ENCODE assay signal across 8 cellular contexts in genomic region chr1:20662110-20662475, GRCh38. TPM values are rescaled to one million over a fixed set of nuclear protein-coding genes. Genes with fewer than 3 reads are reported as not detected.
DNase-seq lines count a peak whose midpoint lies in the region; ATAC-seq, FAIRE-seq and TF ChIP-seq lines count a peak whose summit lies in the region.

No MANE protein-coding gene starts in this region.

- BruUV-seq in HepG2 (replicated peaks; lab: Mats Ljungman, UMichigan): TSS peak; percentile 95

- TF ChIP-seq CTCF in HepG2 (CRISPR knock-in tag; IDR thresholded peaks at IDR 0.05) (no peak), tibial artery (IDR thresholded peaks at IDR 0.05) (no peak)

- no peak overlapping the region for H2AFZ ChIP-seq in HepG2 (ENCODE audit: low read length)

- H3K79me2 ChIP-seq in HepG2 (ENCODE audit: insufficient read depth, low read length): peaks cover 41% of the 10 kb centered on the region

- intact Hi-C loops in HepG2 (cut with micrococcal nuclease; ENCODE audit: unreplicated experiment) (no loop called here), tibial artery (cut with DNase I; ENCODE audit: low total_unique reads) (no loop called here)

- H3K27ac Mint-ChIP-seq in activated CD8-positive, alpha-beta memory T cell treated with anti-CD3 and anti-CD28 coated beads, Interleukin-2, amount 10 ng/mL, durations not matched to agents 7 days and 5 days: peak overlapping the region; percentile 99
- peak overlapping the region; percentile 97 for H3K27ac Mint-ChIP-seq in activated naive CD8-positive, alpha-beta T cell treated with anti-CD3 and anti-CD28 coated beads, Interleukin-2, amount 50 U/mL, for 24 hours

- POLR2A ChIA-PET in HepG2 (lab: Yijun Ruan, JAX): interaction anchor here (0.9 to 2.9 kb wide), 14 partner anchors 8 to 124 kb away, joined by 3 to 24 read pairs (median 4); partner anchors contain the start of genes FAM43B, HP1BP3 and PINK1

- DNase-seq in activated CD8-positive, alpha-beta memory T cell treated with anti-CD3 and anti-CD28 coated beads, Interleukin-2, amount 10 ng/mL, durations not matched to agents 7 days and 5 days: no peak
- no peak for DNase-seq in activated CD8-positive, alpha-beta memory T cell treated with anti-CD3 and anti-CD28 coated beads, Interleukin-2, amount 50 U/mL, for 4 hours
- no peak for DNase-seq in activated naive CD8-positive, alpha-beta T cell treated with anti-CD3 and anti-CD28 coated beads, Interleukin-2, amount 50 U/mL, for 24 hours
- DNase-seq in HepG2 (ENCODE audit: low spot score) (no peak), tibial artery (no peak), T1000 (lab: John Stamatoyannopoulos, UW) (no peak), epidermal melanocyte (ENCODE audit: insufficient read length, low spot score) (no peak)

- H3K4me3 Mint-ChIP-seq in activated CD8-positive, alpha-beta memory T cell treated with anti-CD3 and anti-CD28 coated beads, Interleukin-2, amount 10 ng/mL, durations not matched to agents 7 days and 5 days: peak overlapping the region; percentile 83
- H3K4me3 Mint-ChIP-seq in activated naive CD8-positive, alpha-beta T cell treated with anti-CD3 and anti-CD28 coated beads, Interleukin-2, amount 50 U/mL, for 24 hours: peak overlapping the region; percentile 94

- peaks cover 38% of the 10 kb centered on the region for H3K4me1 Mint-ChIP-seq in activated CD8-positive, alpha-beta memory T cell treated with anti-CD3 and anti-CD28 coated beads, Interleukin-2, amount 10 ng/mL, durations not matched to agents 7 days and 5 days
- peaks cover 45% of the 10 kb centered on the region for H3K4me1 Mint-ChIP-seq in activated naive CD8-positive, alpha-beta T cell treated with anti-CD3 and anti-CD28 coated beads, Interleukin-2, amount 50 U/mL, for 24 hours

- TF ChIP-seq POLR2A in HepG2 (IDR thresholded peaks at IDR 0.05; ENCODE audit: insufficient read depth in 1 of 2, low read depth in 2 of 2, low read length in 2 of 2): no peak

- in situ Hi-C loops in HepG2 (cut with HindIII; ENCODE audit: extremely low pct_ligation_motif_present, low pct_unique_long_range_greater_than_20kb): no loop called here

- no peak for TF ChIP-seq RAD21 in HepG2 (CRISPR knock-in tag; IDR thresholded peaks at IDR 0.05)

- H3K36me3 ChIP-seq in HepG2 (replicated peaks in 1 of 2; ENCODE audit: control insufficient read depth in 1 of 2, insufficient read depth in 2 of 2, low read length in 2 of 2): peaks cover 13 to 20% of the 10 kb centered on the region in 2 experiments
- peaks cover 5 to 15% (median 7%) of the 10 kb centered on the region in 3 donors for H3K36me3 ChIP-seq in tibial artery

- H3K27me3 ChIP-seq in HepG2 (ENCODE audit: control insufficient read depth in 1 of 2, insufficient read depth in 2 of 2, low read length in 2 of 2) (no peaks in the 10 kb centered on the region; a peak in 1 of 5 replicates), tibial artery (no peaks in the 10 kb centered on the region)

- H3K4me1 ChIP-seq in HepG2 (ENCODE audit: insufficient read depth, low read length) (peaks cover 41% of the 10 kb centered on the region), tibial artery (peaks cover 0 to 32% (median 17%) of the 10 kb centered on the region in 4 donors)

- H3K27me3 Mint-ChIP-seq in activated CD8-positive, alpha-beta memory T cell treated with anti-CD3 and anti-CD28 coated beads, Interleukin-2, amount 10 ng/mL, durations not matched to agents 7 days and 5 days: no peaks in the 10 kb centered on the region
- no peaks in the 10 kb centered on the region for H3K27me3 Mint-ChIP-seq in activated naive CD8-positive, alpha-beta T cell treated with anti-CD3 and anti-CD28 coated beads, Interleukin-2, amount 50 U/mL, for 24 hours

- ATAC-seq in activated CD8-positive, alpha-beta memory T cell treated with anti-CD3 and anti-CD28 coated beads, Interleukin-2, amount 10 ng/mL, durations not matched to agents 7 days and 5 days: no peak
- no peak for ATAC-seq in activated naive CD8-positive, alpha-beta T cell treated with anti-CD3 and anti-CD28 coated beads, Interleukin-2, amount 50 U/mL, for 24 hours
- ATAC-seq in HepG2 (peak; percentile 8), GM18909 (IDR thresholded peaks at IDR 0.05; ENCODE audit: poor library complexity, unreplicated experiment) (no peak)

- H3K9me3 Mint-ChIP-seq in activated CD8-positive, alpha-beta memory T cell treated with anti-CD3 and anti-CD28 coated beads, Interleukin-2, amount 10 ng/mL, durations not matched to agents 7 days and 5 days (ENCODE audit: low read depth): no peaks in the 10 kb centered on the region
- no peaks in the 10 kb centered on the region for H3K9me3 Mint-ChIP-seq in activated naive CD8-positive, alpha-beta T cell treated with anti-CD3 and anti-CD28 coated beads, Interleukin-2, amount 50 U/mL, for 24 hours

- H3K36me3 Mint-ChIP-seq in activated CD8-positive, alpha-beta memory T cell treated with anti-CD3 and anti-CD28 coated beads, Interleukin-2, amount 10 ng/mL, durations not matched to agents 7 days and 5 days: peaks cover 13% of the 10 kb centered on the region
- H3K36me3 Mint-ChIP-seq in activated naive CD8-positive, alpha-beta T cell treated with anti-CD3 and anti-CD28 coated beads, Interleukin-2, amount 50 U/mL, for 24 hours (ENCODE audit: low read depth): peaks cover 28% of the 10 kb centered on the region

- H3K27ac ChIP-seq in HepG2 (ENCODE audit: extremely low read length, insufficient read depth, low read length) (peak overlapping the region; percentile 66), tibial artery (peak overlapping the region; percentile 79 to 88)

- peak overlapping the region; percentile 81 for H3K4me2 ChIP-seq in HepG2 (ENCODE audit: low read depth, low read length)

- H3K4me3 ChIP-seq in HepG2 (replicated peaks in 1 of 3; ENCODE audit: insufficient read depth in 1 of 3, low read depth in 2 of 3, low read length in 3 of 3): peak overlapping the region; percentile 77 to 89 (median 83)
- peak overlapping the region; percentile 97 to 99 for H3K4me3 ChIP-seq in tibial artery

- H3K9ac ChIP-seq in HepG2 (ENCODE audit: insufficient read depth, low read depth, low read length): peak overlapping the region; percentile 84

- H3K9me3 ChIP-seq in HepG2 (ENCODE audit: low read length) (no peaks in the 10 kb centered on the region), tibial artery (no peaks in the 10 kb centered on the region)

- no peaks in the 10 kb centered on the region for H4K20me1 ChIP-seq in HepG2 (ENCODE audit: insufficient read depth, low read length)

- TF ChIP-seq EP300 in HepG2 (IDR thresholded peaks at IDR 0.05; ENCODE audit: low read depth in 2 of 2, low read length in 2 of 2) (no peak), HepG2 (CRISPR knock-in tag; IDR thresholded peaks at IDR 0.05; ENCODE audit: borderline replicate concordance) (no peak)

- FAIRE-seq in HepG2 (lab: Jason Lieb, UNC): no peak

- CTCF ChIA-PET in activated CD8-positive, alpha-beta memory T cell treated with anti-CD3 and anti-CD28 coated beads, Interleukin-2, amount 10 ng/mL, durations not matched to agents 7 days and 5 days (lab: Charles Lee): interaction anchor here (1.0 to 6.2 kb wide), 5 partner anchors 16 to 154 kb away, joined by 3 to 39 read pairs (median 7); partner anchors contain the start of genes MUL1 and PINK1
- CTCF ChIA-PET in HepG2 (lab: Yijun Ruan, JAX; ENCODE audit: low intra/inter-chr PET ratio, low total read pairs): no interaction called here

- WGBS in HepG2 (ENCODE audit: low lambda C conversion rate): 34% methylated on average over 6 of the region's 7 CpGs

RNA-seq across cellular contexts. Expression of gene DDOST, which starts 0.9 kb away (rescaled TPM):
- 100 to 1,000 TPM; 137 to 170 TPM for total RNA-seq in activated CD8-positive, alpha-beta memory T cell treated with anti-CD3 and anti-CD28 coated beads, Interleukin-2, amount 10 ng/mL, durations not matched to agents 7 days and 5 days
- total RNA-seq in HepG2 (2016; rRNA removed; fragmentation: Illumina TruSeq; extraction: Trizol): 167 and 335 TPM in 2 replicates
- 55.5 and 58.3 TPM in 2 replicates for total RNA-seq in HepG2 (2016; cell fraction: cytosol; rRNA removed; fragmentation: Illumina TruSeq; extraction: Trizol; ENCODE audit: low read depth)
- 152 and 344 TPM in 2 replicates for total RNA-seq in HepG2 (2016; cell fraction: insoluble cytoplasmic fraction; rRNA removed; fragmentation: Illumina TruSeq; extraction: Trizol)
- 109 and 116 TPM in 2 replicates for total RNA-seq in HepG2 (2016; cell fraction: membrane; rRNA removed; fragmentation: Illumina TruSeq; extraction: Trizol)
- total RNA-seq in HepG2 (2016; cell fraction: nucleus; rRNA removed; fragmentation: Illumina TruSeq; extraction: Trizol): 220 and 261 TPM in 2 replicates
- polyA plus RNA-seq in HepG2 (2011; rRNA removed): 485 and 494 TPM in 2 replicates
- polyA plus RNA-seq in HepG2 (2011; cell fraction: cytosol; rRNA removed): 512 and 565 TPM in 2 replicates
- 123 and 124 TPM in 2 replicates for polyA plus RNA-seq in HepG2 (2011; cell fraction: nucleus; rRNA removed)
- 190 and 241 TPM in 2 replicates for polyA plus RNA-seq in HepG2 (2012)
- 62.9 and 71.0 TPM in 2 replicates for polyA plus RNA-seq in HepG2 (2016; cell fraction: cytosol; fragmentation: Illumina TruSeq; extraction: Trizol; ENCODE audit: low read depth)
- 137 and 148 TPM in 2 replicates for polyA plus RNA-seq in HepG2 (2016; cell fraction: insoluble cytoplasmic fraction; fragmentation: Illumina TruSeq; extraction: Trizol; ENCODE audit: low read depth)
- 92.2 and 98.9 TPM in 2 replicates for polyA plus RNA-seq in HepG2 (2016; cell fraction: membrane; fragmentation: Illumina TruSeq; extraction: Trizol; ENCODE audit: low read depth)
- polyA plus RNA-seq in HepG2 (2016; cell fraction: nucleus; fragmentation: Illumina TruSeq; extraction: Trizol; ENCODE audit: insufficient read depth, low read depth): 331 and 354 TPM in 2 replicates
- polyA minus RNA-seq in HepG2 (2011; rRNA and poly(A)+ RNA removed; ENCODE audit: low replicate concordance): 116 and 435 TPM in 2 replicates
- 152 TPM in 2 replicates for polyA minus RNA-seq in HepG2 (2011; cell fraction: cytosol; rRNA and poly(A)+ RNA removed)
- polyA minus RNA-seq in HepG2 (2011; cell fraction: nucleus; rRNA and poly(A)+ RNA removed): 85.1 and 101 TPM in 2 replicates

RNA-seq across cellular contexts. Expression of gene PINK1, which starts 28.8 kb away (rescaled TPM):
- 1 to 10 TPM; 3.7 to 5.3 TPM for total RNA-seq in activated CD8-positive, alpha-beta memory T cell treated with anti-CD3 and anti-CD28 coated beads, Interleukin-2, amount 10 ng/mL, durations not matched to agents 7 days and 5 days
- 13.1 and 15.3 TPM in 2 replicates for total RNA-seq in HepG2 (2016; rRNA removed; fragmentation: Illumina TruSeq; extraction: Trizol)
- 5.6 and 6.1 TPM in 2 replicates for total RNA-seq in HepG2 (2016; cell fraction: cytosol; rRNA removed; fragmentation: Illumina TruSeq; extraction: Trizol; ENCODE audit: low read depth)
- total RNA-seq in HepG2 (2016; cell fraction: insoluble cytoplasmic fraction; rRNA removed; fragmentation: Illumina TruSeq; extraction: Trizol): 13.5 and 15.3 TPM in 2 replicates
- total RNA-seq in HepG2 (2016; cell fraction: membrane; rRNA removed; fragmentation: Illumina TruSeq; extraction: Trizol): 11.1 and 11.3 TPM in 2 replicates
- total RNA-seq in HepG2 (2016; cell fraction: nucleus; rRNA removed; fragmentation: Illumina TruSeq; extraction: Trizol): 6.6 and 7.9 TPM in 2 replicates
- polyA plus RNA-seq in HepG2 (2011; rRNA removed): 16.1 and 22.2 TPM in 2 replicates
- polyA plus RNA-seq in HepG2 (2011; cell fraction: cytosol; rRNA removed): 18.4 and 20.0 TPM in 2 replicates
- 9.4 and 14.0 TPM in 2 replicates for polyA plus RNA-seq in HepG2 (2011; cell fraction: nucleus; rRNA removed)
- polyA plus RNA-seq in HepG2 (2012): 16.1 and 27.7 TPM in 2 replicates
- 5.1 and 5.5 TPM in 2 replicates for polyA plus RNA-seq in HepG2 (2016; cell fraction: cytosol; fragmentation: Illumina TruSeq; extraction: Trizol; ENCODE audit: low read depth)
- polyA plus RNA-seq in HepG2 (2016; cell fraction: insoluble cytoplasmic fraction; fragmentation: Illumina TruSeq; extraction: Trizol; ENCODE audit: low read depth): 11.4 and 13.0 TPM in 2 replicates
- 6.7 and 7.8 TPM in 2 replicates for polyA plus RNA-seq in HepG2 (2016; cell fraction: membrane; fragmentation: Illumina TruSeq; extraction: Trizol; ENCODE audit: low read depth)
- polyA plus RNA-seq in HepG2 (2016; cell fraction: nucleus; fragmentation: Illumina TruSeq; extraction: Trizol; ENCODE audit: insufficient read depth, low read depth): 7.1 and 7.2 TPM in 2 replicates
- polyA minus RNA-seq in HepG2 (2011; rRNA and poly(A)+ RNA removed; ENCODE audit: low replicate concordance): 18.7 and 37.0 TPM in 2 replicates
- 6.9 and 10.6 TPM in 2 replicates for polyA minus RNA-seq in HepG2 (2011; cell fraction: cytosol; rRNA and poly(A)+ RNA removed)
- polyA minus RNA-seq in HepG2 (2011; cell fraction: nucleus; rRNA and poly(A)+ RNA removed): 5.0 and 6.5 TPM in 2 replicates

RNA-seq across cellular contexts. Expression of gene KIF17, which starts 55.7 kb away (rescaled TPM):
- not detected for total RNA-seq in activated CD8-positive, alpha-beta memory T cell treated with anti-CD3 and anti-CD28 coated beads, Interleukin-2, amount 10 ng/mL, durations not matched to agents 7 days and 5 days
- total RNA-seq in HepG2 (2016; rRNA removed; fragmentation: Illumina TruSeq; extraction: Trizol): 0.24 and 0.25 TPM in 2 replicates
- total RNA-seq in HepG2 (2016; cell fraction: cytosol; rRNA removed; fragmentation: Illumina TruSeq; extraction: Trizol; ENCODE audit: low read depth): not detected in 2 replicates
- total RNA-seq in HepG2 (2016; cell fraction: insoluble cytoplasmic fraction; rRNA removed; fragmentation: Illumina TruSeq; extraction: Trizol): 0.13 and 0.27 TPM in 2 replicates
- 0.34 TPM in 1 of 2 replicates, not detected in the other for total RNA-seq in HepG2 (2016; cell fraction: membrane; rRNA removed; fragmentation: Illumina TruSeq; extraction: Trizol)
- total RNA-seq in HepG2 (2016; cell fraction: nucleus; rRNA removed; fragmentation: Illumina TruSeq; extraction: Trizol): 0.16 TPM in 1 of 2 replicates, not detected in the other
- 0.44 and 0.52 TPM in 2 replicates for polyA plus RNA-seq in HepG2 (2011; rRNA removed)
- 0.27 and 0.36 TPM in 2 replicates for polyA plus RNA-seq in HepG2 (2011; cell fraction: cytosol; rRNA removed)
- polyA plus RNA-seq in HepG2 (2011; cell fraction: nucleus; rRNA removed): 0.63 and 0.69 TPM in 2 replicates
- polyA plus RNA-seq in HepG2 (2012): 0.35 and 0.60 TPM in 2 replicates
- 0.11 and 0.24 TPM in 2 replicates for polyA plus RNA-seq in HepG2 (2016; cell fraction: cytosol; fragmentation: Illumina TruSeq; extraction: Trizol; ENCODE audit: low read depth)
- polyA plus RNA-seq in HepG2 (2016; cell fraction: insoluble cytoplasmic fraction; fragmentation: Illumina TruSeq; extraction: Trizol; ENCODE audit: low read depth): 0.21 TPM in 1 of 2 replicates, not detected in the other
- polyA plus RNA-seq in HepG2 (2016; cell fraction: membrane; fragmentation: Illumina TruSeq; extraction: Trizol; ENCODE audit: low read depth): 0.14 and 0.47 TPM in 2 replicates
- 0.36 TPM in 1 of 2 replicates, not detected in the other for polyA plus RNA-seq in HepG2 (2016; cell fraction: nucleus; fragmentation: Illumina TruSeq; extraction: Trizol; ENCODE audit: insufficient read depth, low read depth)
- 0.78 TPM in 1 of 2 replicates, not detected in the other for polyA minus RNA-seq in HepG2 (2011; rRNA and poly(A)+ RNA removed; ENCODE audit: low replicate concordance)
- not detected in 2 replicates for polyA minus RNA-seq in HepG2 (2011; cell fraction: cytosol; rRNA and poly(A)+ RNA removed)
- 0.52 and 0.62 TPM in 2 replicates for polyA minus RNA-seq in HepG2 (2011; cell fraction: nucleus; rRNA and poly(A)+ RNA removed)
